ENCODE assay signal across 14 cellular contexts in the genomic region with DNA sequence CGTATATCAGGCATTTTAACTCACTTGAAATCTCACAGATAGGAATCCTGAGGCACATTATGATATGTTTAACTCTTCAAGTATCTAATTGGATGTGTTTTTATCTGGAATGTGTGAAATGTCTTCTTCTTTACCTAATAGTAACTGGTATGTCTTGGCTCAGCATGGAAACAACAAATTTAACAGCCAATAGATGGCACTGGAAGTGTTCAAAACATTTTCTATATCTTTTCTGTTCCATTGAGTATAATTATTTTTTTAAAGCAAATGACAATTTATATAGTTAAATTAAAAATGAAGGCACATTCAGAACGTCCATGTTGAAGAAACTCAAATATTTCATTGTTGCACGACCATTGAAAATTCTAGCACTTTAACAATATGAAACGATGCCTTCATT.
DNase-seq lines count a peak whose midpoint lies in the region; ATAC-seq, FAIRE-seq and TF ChIP-seq lines count a peak whose summit lies in the region.
"Had no signal": no experiment of that assay in that cellular context is flagged by ENCODE, and none has a peak within 500 bp of the region (broad histone marks: within the 10 kb centered on the region; RNA-seq: fewer than 3 reads in every experiment).

No MANE protein-coding gene starts in this region.

- H3K4me3 ChIP-seq in liver (ENCODE audit: low read depth in 1 of 3, low read length in 3 of 3) (no peak overlapping the region), HepG2 (replicated peaks in 1 of 3; ENCODE audit: insufficient read depth in 1 of 3, low read depth in 2 of 3, low read length in 3 of 3) (no peak overlapping the region), PC-3 (ENCODE audit: low read length) (no peak overlapping the region)
- H3K4me3 ChIP-seq: breast epithelium, gastroesophageal sphincter, upper lobe of left lung had no signal

- H2AFZ ChIP-seq in HepG2 (ENCODE audit: low read length) (no peak overlapping the region), PC-3 (ENCODE audit: low read length) (no peak overlapping the region)

- H3K9ac ChIP-seq in liver (ENCODE audit: low read depth in 1 of 2, low read length in 2 of 2) (no peak overlapping the region), HepG2 (ENCODE audit: insufficient read depth, low read depth, low read length) (no peak overlapping the region), PC-3 (ENCODE audit: low read length) (no peak overlapping the region)

- BruUV-seq in HepG2 (replicated peaks; lab: Mats Ljungman, UMichigan), result no TSS peak
- no TSS peak for BruUV-seq in PC-3 (replicated peaks; lab: Mats Ljungman, UMichigan)

- no peak overlapping the region for H3K27ac ChIP-seq in liver (ENCODE audit: low read depth in 1 of 2, low read length in 2 of 2)
- H3K27ac ChIP-seq in HepG2 (ENCODE audit: extremely low read length, insufficient read depth, low read length), result no peak overlapping the region
- no peak overlapping the region for H3K27ac ChIP-seq in PC-3 (ENCODE audit: low read length)
- no peak overlapping the region for H3K27ac ChIP-seq in caudate nucleus (ENCODE audit: low read depth, low read length)
- H3K27ac ChIP-seq: breast epithelium, gastroesophageal sphincter, upper lobe of left lung had no signal

- POLR2A ChIA-PET in HepG2 (lab: Yijun Ruan, JAX), result no interaction called here
- POLR2A ChIA-PET in PC-3 (lab: Charles Lee; ENCODE audit: unreplicated experiment), result interaction anchor here (0.6 kb wide), 1 partner anchor 1547 kb away, joined by 3 read pairs; no protein-coding TSS in a partner anchor

- no peaks in the 10 kb centered on the region for H3K79me2 ChIP-seq in HepG2 (ENCODE audit: insufficient read depth, low read length)
- H3K79me2 ChIP-seq in PC-3 (ENCODE audit: low read length), result no peaks in the 10 kb centered on the region

- intact Hi-C loops in HepG2 (cut with micrococcal nuclease; ENCODE audit: unreplicated experiment), result no loop called here
- intact Hi-C loops in PC-3 (cut with micrococcal nuclease), result loop anchor here (1.0 to 2.0 kb wide), 3 partner anchors 372 to 1063 kb away; no protein-coding TSS in a partner anchor

- H3K4me2 ChIP-seq in HepG2 (ENCODE audit: low read depth, low read length) (no peak overlapping the region), PC-3 (ENCODE audit: low read length) (no peak overlapping the region)

- H3K9me3 ChIP-seq in liver (ENCODE audit: control insufficient read depth in 4 of 4, low read length in 3 of 4), result no peaks in the 10 kb centered on the region
- no peaks in the 10 kb centered on the region for H3K9me3 ChIP-seq in HepG2 (ENCODE audit: low read length)
- no peaks in the 10 kb centered on the region for H3K9me3 ChIP-seq in PC-3 (ENCODE audit: low read length)
- H3K9me3 ChIP-seq: breast epithelium, Caco-2, gastroesophageal sphincter, upper lobe of left lung had no signal

- no peaks in the 10 kb centered on the region for H3F3A ChIP-seq in PC-3 (ENCODE audit: low read length, unreplicated experiment)

- in situ Hi-C loops in HepG2 (cut with HindIII; ENCODE audit: extremely low pct_ligation_motif_present, low pct_unique_long_range_greater_than_20kb), result no loop called here
- in situ Hi-C loops in GM13976 (cut with MboI; ENCODE audit: low sequenced_read_pairs, unreplicated experiment), result no loop called here

- TF ChIP-seq POLR2A in HepG2 (IDR thresholded peaks at IDR 0.05; ENCODE audit: insufficient read depth in 1 of 2, low read depth in 2 of 2, low read length in 2 of 2), result no peak

- no peaks in the 10 kb centered on the region for H3K4me1 ChIP-seq in liver (ENCODE audit: control insufficient read depth in 4 of 4, insufficient read depth in 4 of 4, low read length in 3 of 4)
- no peaks in the 10 kb centered on the region for H3K4me1 ChIP-seq in HepG2 (ENCODE audit: insufficient read depth, low read length)
- H3K4me1 ChIP-seq in PC-3 (ENCODE audit: insufficient read depth, low read length), result no peaks in the 10 kb centered on the region
- H3K4me1 ChIP-seq: breast epithelium, gastroesophageal sphincter, upper lobe of left lung had no signal

- WGBS in liver, result 55% methylated on average over 4 of the region's 4 CpGs
- 0% methylated on average over 4 of the region's 4 CpGs for WGBS in HepG2 (ENCODE audit: low lambda C conversion rate)

- CTCF ChIA-PET in HepG2 (lab: Yijun Ruan, JAX; ENCODE audit: low intra/inter-chr PET ratio, low total read pairs), result no interaction called here
- CTCF ChIA-PET in PC-3 (lab: Charles Lee), result no interaction called here

- peak; percentile 46 to 68 for TF ChIP-seq RAD21 in liver (IDR thresholded peaks at IDR 0.05)
- no peak for TF ChIP-seq RAD21 in HepG2 (CRISPR knock-in tag; IDR thresholded peaks at IDR 0.05)

- H3K9me2 ChIP-seq in PC-3 (replicated peaks; ENCODE audit: low read length), result no peaks in the 10 kb centered on the region

- FAIRE-seq in HepG2 (lab: Jason Lieb, UNC), result no peak

- DNase-seq in HepG2 (ENCODE audit: low spot score) (no peak), PC-3 (peak; percentile 35), fibroblast of peridontal ligament (ENCODE audit: extremely low read depth) (peak; percentile 33), GM13976 (ENCODE audit: low spot score) (no peak), activated gamma-delta T cell (lab: John Stamatoyannopoulos, UW) (no peak), caudate nucleus (lab: John Stamatoyannopoulos, UW) (no peak), RPMI8226 (no peak)
- DNase-seq: activated T-cell treated with anti-CD3 and anti-CD28 coated beads for 4 hours, Caco-2, retina, upper lobe of left lung had no signal

- H4K20me1 ChIP-seq in HepG2 (ENCODE audit: insufficient read depth, low read length), result no peaks in the 10 kb centered on the region
- no peaks in the 10 kb centered on the region for H4K20me1 ChIP-seq in PC-3 (ENCODE audit: low read length)

- TF ChIP-seq EP300 in HepG2 (IDR thresholded peaks at IDR 0.05; ENCODE audit: low read depth in 2 of 2, low read length in 2 of 2) (no peak), HepG2 (CRISPR knock-in tag; IDR thresholded peaks at IDR 0.05; ENCODE audit: borderline replicate concordance) (no peak)

- H3K36me3 ChIP-seq in liver (ENCODE audit: control insufficient read depth in 4 of 4, insufficient read depth in 3 of 4, low read depth in 1 of 4, low read length in 3 of 4) (no peaks in the 10 kb centered on the region), HepG2 (replicated peaks in 1 of 2; ENCODE audit: control insufficient read depth in 1 of 2, insufficient read depth in 2 of 2, low read length in 2 of 2) (no peaks in the 10 kb centered on the region), PC-3 (ENCODE audit: low read depth, low read length) (no peaks in the 10 kb centered on the region)
- H3K36me3 ChIP-seq: breast epithelium, gastroesophageal sphincter, upper lobe of left lung had no signal

- ATAC-seq in HepG2, result no peak
- peak; percentile 55 for ATAC-seq in PC-3
- ATAC-seq: gastroesophageal sphincter had no signal

- no peak for TF ChIP-seq CTCF in liver (IDR thresholded peaks at IDR 0.05; ENCODE audit: low read depth, low read length, missing input control)
- no peak for TF ChIP-seq CTCF in HepG2 (CRISPR knock-in tag; IDR thresholded peaks at IDR 0.05)
- TF ChIP-seq CTCF in PC-3 (conservative IDR thresholded peaks at IDR 0.05; ENCODE audit: low read depth, low read length), result peak; percentile 58
- no peak for TF ChIP-seq CTCF in GM13976 (IDR thresholded peaks at IDR 0.05; ENCODE audit: borderline replicate concordance, control extremely low read depth, extremely low read depth, insufficient read depth, missing control alignments)

- H3K27me3 ChIP-seq in liver (ENCODE audit: control insufficient read depth in 4 of 4, insufficient read depth in 4 of 4, low read length in 3 of 4), result no peaks in the 10 kb centered on the region
- H3K27me3 ChIP-seq in HepG2 (ENCODE audit: control insufficient read depth in 1 of 2, insufficient read depth in 2 of 2, low read length in 2 of 2), result no peaks in the 10 kb centered on the region
- H3K27me3 ChIP-seq in PC-3 (ENCODE audit: low read length), result no peaks in the 10 kb centered on the region
- H3K27me3 ChIP-seq: breast epithelium, gastroesophageal sphincter, upper lobe of left lung had no signal

TF ChIP-seq in liver, 16 proteins besides CTCF, POLR2A, EP300 and RAD21 (continues in another document):
- TF ChIP-seq GABPA (IDR thresholded peaks at IDR 0.05 in 1 of 2, conservative IDR thresholded peaks at IDR 0.05 in 1 of 2) (no peak), YY1 (IDR thresholded peaks at IDR 0.05) (no peak), EGR1 (IDR thresholded peaks at IDR 0.05; ENCODE audit: low read depth in 2 of 2) (no peak), SP1 (IDR thresholded peaks at IDR 0.05) (no peak), HNF4A (conservative IDR thresholded peaks at IDR 0.05) (no peak), FOXA2 (IDR thresholded peaks at IDR 0.05) (no peak), JUND (IDR thresholded peaks at IDR 0.05) (no peak), TAF1 (conservative IDR thresholded peaks at IDR 0.05) (no peak), FOXA1 (IDR thresholded peaks at IDR 0.05) (no peak), NR2F2 (IDR thresholded peaks at IDR 0.05) (no peak)
- TF ChIP-seq, protein P1, sequence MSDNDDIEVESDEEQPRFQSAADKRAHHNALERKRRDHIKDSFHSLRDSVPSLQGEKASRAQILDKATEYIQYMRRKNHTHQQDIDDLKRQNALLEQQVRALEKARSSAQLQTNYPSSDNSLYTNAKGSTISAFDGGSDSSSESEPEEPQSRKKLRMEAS (IDR thresholded peaks at IDR 0.05), result no peak
- TF ChIP-seq, protein P2, sequence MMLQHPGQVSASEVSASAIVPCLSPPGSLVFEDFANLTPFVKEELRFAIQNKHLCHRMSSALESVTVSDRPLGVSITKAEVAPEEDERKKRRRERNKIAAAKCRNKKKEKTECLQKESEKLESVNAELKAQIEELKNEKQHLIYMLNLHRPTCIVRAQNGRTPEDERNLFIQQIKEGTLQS (IDR thresholded peaks at IDR 0.05), result no peak

TF ChIP-seq in HepG2, 621 proteins besides CTCF, POLR2A, EP300 and RAD21 (continues in another document):
- TF ChIP-seq ZKSCAN5 (CRISPR knock-in tag; IDR thresholded peaks at IDR 0.05) (no peak), ZNF776 (CRISPR knock-in tag; IDR thresholded peaks at IDR 0.05) (no peak), ZNF567 (CRISPR knock-in tag; IDR thresholded peaks at IDR 0.05; ENCODE audit: borderline replicate concordance) (no peak)
- TF ChIP-seq, protein P3, sequence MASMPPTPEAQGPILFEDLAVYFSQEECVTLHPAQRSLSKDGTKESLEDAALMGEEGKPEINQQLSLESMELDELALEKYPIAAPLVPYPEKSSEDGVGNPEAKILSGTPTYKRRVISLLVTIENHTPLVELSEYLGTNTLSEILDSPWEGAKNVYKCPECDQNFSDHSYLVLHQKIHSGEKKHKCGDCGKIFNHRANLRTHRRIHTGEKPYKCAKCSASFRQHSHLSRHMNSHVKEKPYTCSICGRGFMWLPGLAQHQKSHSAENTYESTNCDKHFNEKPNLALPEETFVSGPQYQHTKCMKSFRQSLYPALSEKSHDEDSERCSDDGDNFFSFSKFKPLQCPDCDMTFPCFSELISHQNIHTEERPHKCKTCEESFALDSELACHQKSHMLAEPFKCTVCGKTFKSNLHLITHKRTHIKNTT (CRISPR knock-in tag; IDR thresholded peaks at IDR 0.05), result no peak

Comparison
In these comparisons a context has a peak if more than half of its experiments do, and no peak if none do; other contexts are left out.
1. DNase-seq: peak in PC-3 (single experiment) and fibroblast of peridontal ligament (single experiment); none in HepG2 (single experiment), GM13976 (single experiment), activated gamma-delta T cell (single experiment), caudate nucleus (0 of 61) and RPMI8226 (single experiment).